ENCODE assay signal across 8 cellular contexts in the genomic region with DNA sequence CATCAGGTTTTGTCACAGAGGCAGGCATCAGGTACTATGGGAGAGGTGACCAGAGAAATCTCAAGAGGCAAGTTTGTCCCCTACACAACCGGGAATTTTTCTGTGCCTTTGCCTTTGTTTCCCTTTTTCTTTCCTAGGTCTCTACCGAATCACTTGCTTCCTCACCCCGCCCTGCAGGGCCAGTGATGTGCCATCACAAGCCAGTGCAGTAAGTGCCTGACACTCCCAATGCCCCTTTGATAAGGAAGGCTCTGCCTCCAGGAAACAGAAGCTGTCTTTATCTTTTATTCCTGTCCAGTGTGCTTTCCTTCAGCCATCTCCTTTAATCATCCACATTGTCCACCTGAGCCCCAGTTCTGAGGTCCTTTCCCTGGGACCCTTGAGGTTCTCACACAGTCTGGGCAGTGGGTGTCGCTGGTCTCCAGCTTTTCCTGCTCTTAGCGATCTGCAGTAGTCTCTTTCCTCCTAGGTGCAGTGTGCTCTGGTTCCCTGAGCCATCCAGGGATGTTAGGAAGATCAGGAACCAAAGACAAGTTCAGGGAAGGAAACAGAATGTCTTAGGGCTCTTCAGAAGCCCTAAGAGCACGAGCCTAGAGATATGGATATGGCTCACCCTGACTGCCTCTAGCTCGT. TPM values are rescaled to one million over a fixed set of nuclear protein-coding genes. Genes with fewer than 3 reads are reported as not detected.
DNase-seq lines count a peak whose midpoint lies in the region; FAIRE-seq and TF ChIP-seq lines count a peak whose summit lies in the region.

No MANE protein-coding gene starts in this region.

- H3K4me1 Mint-ChIP-seq in endodermal cell = peaks cover 18% of the 10 kb centered on the region

- H3K27ac ChIP-seq in OCI-LY1 (ENCODE audit: low read depth, low read length, poor library complexity, severe bottlenecking) (no peak overlapping the region), endodermal cell (ENCODE audit: low read depth, low read length) (no peak overlapping the region), neural cell (ENCODE audit: low read length) (no peak overlapping the region)

- H3K27ac Mint-ChIP-seq in endodermal cell = no peak overlapping the region

- peaks cover 6% of the 10 kb centered on the region for H3K9me3 ChIP-seq in OCI-LY1 (ENCODE audit: low read length)
- H3K9me3 ChIP-seq in endodermal cell (ENCODE audit: control insufficient read depth, low read length) = peaks cover 9% of the 10 kb centered on the region
- H3K9me3 ChIP-seq in neural cell (ENCODE audit: low read length) = no peaks in the 10 kb centered on the region

- H3K4me3 Mint-ChIP-seq in endodermal cell = no peak overlapping the region

- H3K27me3 Mint-ChIP-seq in endodermal cell (ENCODE audit: insufficient read depth) = peaks cover 13% of the 10 kb centered on the region

- H3K9me3 Mint-ChIP-seq in endodermal cell = peaks cover 9% of the 10 kb centered on the region

- TF ChIP-seq POLR2A in GM12891 (IDR thresholded peaks at IDR 0.05; ENCODE audit: low read depth, low read length) = no peak

- TF ChIP-seq CTCF in OCI-LY1 (IDR thresholded peaks at IDR 0.05; ENCODE audit: low read length) (peak; percentile 43; the same call in 1 of the 2 replicates), endodermal cell (conservative IDR thresholded peaks at IDR 0.05) (peak; percentile 94), neural cell (IDR thresholded peaks at IDR 0.05; ENCODE audit: poor library complexity, severe bottlenecking) (no peak)

- H3K27me3 ChIP-seq in OCI-LY1 (ENCODE audit: insufficient read depth, low read length) (peaks cover 1% of the 10 kb centered on the region; the same call in 1 of the 2 replicates), endodermal cell (ENCODE audit: control insufficient read depth, insufficient read depth, low read length, poor library complexity, severe bottlenecking) (no peaks in the 10 kb centered on the region), neural cell (ENCODE audit: insufficient read depth, low read depth, low read length) (no peaks in the 10 kb centered on the region)

- FAIRE-seq in GM12891 (lab: Jason Lieb, UNC) = no peak

- H3K4me2 ChIP-seq in OCI-LY1 (ENCODE audit: low read length) = no peak overlapping the region
- H3K4me2 ChIP-seq in neural cell (ENCODE audit: low read length) = no peak overlapping the region

- 47 to 50% methylated on average over 6 to 7 of the region's 7 CpGs for WGBS in endodermal cell (ENCODE audit: insufficient coverage in 1 of 2, insufficient read length in 1 of 2), 2 experiments

- H4K20me1 ChIP-seq in OCI-LY1 (ENCODE audit: insufficient read depth, low read length) (no peaks in the 10 kb centered on the region), neural cell (ENCODE audit: insufficient read depth) (no peaks in the 10 kb centered on the region)

- H2AFZ ChIP-seq in OCI-LY1 (ENCODE audit: low read length) = no peak overlapping the region
- no peak overlapping the region for H2AFZ ChIP-seq in neural cell (ENCODE audit: low read depth, low read length)

- H3K9me2 ChIP-seq in OCI-LY1 (ENCODE audit: low read depth, low read length) (no peaks in the 10 kb centered on the region), neural cell (ENCODE audit: insufficient read depth, low read length) (no peaks in the 10 kb centered on the region)

- H3K36me3 Mint-ChIP-seq in endodermal cell (ENCODE audit: low read depth) = no peaks in the 10 kb centered on the region

- H3K4me1 ChIP-seq in OCI-LY1 (ENCODE audit: insufficient read depth, low read length, severe bottlenecking) (no peaks in the 10 kb centered on the region), endodermal cell (ENCODE audit: control insufficient read depth, insufficient read depth, low read length) (peaks cover 11% of the 10 kb centered on the region)

- H3F3A ChIP-seq in OCI-LY1 (ENCODE audit: insufficient read depth, low read length) (no peaks in the 10 kb centered on the region), neural cell (ENCODE audit: insufficient read depth, low read length, poor library complexity, severe bottlenecking) (no peaks in the 10 kb centered on the region)

- no peak overlapping the region for H3K9ac ChIP-seq in OCI-LY1 (ENCODE audit: low read length)
- no peak overlapping the region for H3K9ac ChIP-seq in endodermal cell (ENCODE audit: extremely low read depth, low read length, poor library complexity, severe bottlenecking)
- H3K9ac ChIP-seq in neural cell (ENCODE audit: low read length) = no peak overlapping the region

- TF ChIP-seq RAD21 in neural cell (conservative IDR thresholded peaks at IDR 0.05) = peak; percentile 26

- peak; percentile 24 for DNase-seq in stimulated activated CD4-positive, alpha-beta T cell treated with anti-CD3 and anti-CD28 coated beads, Interleukin-15, amount 100 ng/mL, for 24 hours
- DNase-seq in stimulated activated CD4-positive, alpha-beta T cell treated with anti-CD3 and anti-CD28 coated beads, Interleukin-12 subunit alpha, Interleukin-12 subunit beta, amount 100 ng/mL, for 4 hours = no peak
- peak; percentile 92 for DNase-seq in endodermal cell
- DNase-seq in AG08396 (ENCODE audit: low spot score) = no peak
- no peak for DNase-seq in T-helper 2 cell
- DNase-seq in GM12891 (ENCODE audit: insufficient read length, low spot score) = no peak

- H3K79me2 ChIP-seq in OCI-LY1 (ENCODE audit: insufficient read depth, low read length) (no peaks in the 10 kb centered on the region), neural cell (replicated peaks; ENCODE audit: insufficient read depth, low read length) (no peaks in the 10 kb centered on the region)

- no peak for TF ChIP-seq EP300 in neural cell (conservative IDR thresholded peaks at IDR 0.05; ENCODE audit: poor library complexity, severe bottlenecking)

- H3K36me3 ChIP-seq in OCI-LY1 (ENCODE audit: insufficient read depth, low read length) (no peaks in the 10 kb centered on the region; the same call in 1 of the 2 replicates), endodermal cell (ENCODE audit: control insufficient read depth, insufficient read depth, low read length) (no peaks in the 10 kb centered on the region), neural cell (ENCODE audit: insufficient read depth, low read length) (no peaks in the 10 kb centered on the region)

- H3K4me3 ChIP-seq in OCI-LY1 (ENCODE audit: low read depth, low read length, poor library complexity, severe bottlenecking) = no peak overlapping the region
- H3K4me3 ChIP-seq in endodermal cell (ENCODE audit: low read length) = no peak overlapping the region
- no peak overlapping the region for H3K4me3 ChIP-seq in neural cell (ENCODE audit: low read length)

TF ChIP-seq in neural cell, 6 proteins besides CTCF, POLR2A, EP300 and RAD21 (continues in another document):
- no peak for TF ChIP-seq POLR2AphosphoS5 (IDR thresholded peaks at IDR 0.05)

TF ChIP-seq in GM12891, 5 proteins besides CTCF, POLR2A, EP300 and RAD21:
- no peak for TF ChIP-seq PAX5 (IDR thresholded peaks at IDR 0.05; ENCODE audit: insufficient read depth, low read length, severe bottlenecking)
- TF ChIP-seq POU2F2 (IDR thresholded peaks at IDR 0.05; ENCODE audit: low read depth, low read length) = no peak
- no peak for TF ChIP-seq TAF1 (IDR thresholded peaks at IDR 0.05; ENCODE audit: low read depth, low read length)
- TF ChIP-seq SPI1 (IDR thresholded peaks at IDR 0.05; ENCODE audit: low read depth, low read length) = no peak
- no peak for TF ChIP-seq POLR2AphosphoS5 (IDR thresholded peaks at IDR 0.05; ENCODE audit: low read depth, low read length)
TF ChIP-seq in GM12891: peak in this region for 0.

RNA-seq across cellular contexts. Expression of a gene that starts 36.6 kb away (rescaled TPM):
- total RNA-seq in endodermal cell = 1 to 10 TPM; 1.4 to 1.6 TPM
- polyA plus RNA-seq in endodermal cell (2013, experiment 1 of 2) = 2.2 TPM
- 1.9 TPM for polyA plus RNA-seq in endodermal cell (2013, experiment 2 of 2)
- not detected in 2 replicates for polyA plus RNA-seq in neural cell
- not detected in 2 replicates for polyA minus RNA-seq in neural cell
- polyA plus RNA-seq in GM12891 (2012; ENCODE audit: low read depth, missing spikeins) = not detected

RNA-seq across cellular contexts. Expression of a gene that starts 53.5 kb away (rescaled TPM):
- total RNA-seq in endodermal cell = 10 to 100 TPM; 15.2 to 17.9 TPM
- 18.3 TPM for polyA plus RNA-seq in endodermal cell (2013, experiment 1 of 2)
- 21.4 TPM for polyA plus RNA-seq in endodermal cell (2013, experiment 2 of 2)
- polyA plus RNA-seq in neural cell = 2.9 and 5.0 TPM in 2 replicates
- 2.4 and 2.7 TPM in 2 replicates for polyA minus RNA-seq in neural cell
- polyA plus RNA-seq in GM12891 (2012; ENCODE audit: low read depth, missing spikeins) = 8.4 TPM

Comparison
In these comparisons a context has a peak if more than half of its experiments do, and no peak if none do; other contexts are left out.
1. DNase-seq: peak in stimulated activated CD4-positive, alpha-beta T cell treated with anti-CD3 and anti-CD28 coated beads, Interleukin-15, amount 100 ng/mL, for 24 hours (single experiment) and endodermal cell (single experiment); none in stimulated activated CD4-positive, alpha-beta T cell treated with anti-CD3 and anti-CD28 coated beads, Interleukin-12 subunit alpha, Interleukin-12 subunit beta, amount 100 ng/mL, for 4 hours (single experiment), AG08396 (single experiment), T-helper 2 cell (0 of 5) and GM12891 (single experiment).